22 cellular contexts compared by ENCODE assay signal in the genomic region with DNA sequence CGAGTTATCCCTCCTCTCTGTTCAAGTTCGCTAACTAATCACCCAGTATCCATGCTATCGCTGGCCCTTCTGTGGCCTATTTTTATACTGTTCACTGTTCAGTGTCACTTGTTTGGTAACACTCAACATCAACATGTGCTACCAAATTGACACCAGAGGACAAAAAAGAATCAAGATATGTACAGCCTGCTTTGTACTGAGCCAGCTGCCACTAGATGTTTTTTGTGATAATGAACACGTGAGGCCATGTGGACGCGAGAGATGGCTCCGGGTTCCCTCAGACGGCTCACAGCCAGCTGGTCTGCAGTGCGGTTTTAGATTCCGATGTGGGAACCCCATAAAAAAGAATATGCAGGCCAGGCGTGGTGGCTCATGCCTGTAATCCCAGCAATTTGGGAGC. TPM values are rescaled to one million over a fixed set of nuclear protein-coding genes. Genes with fewer than 3 reads are reported as not detected.
DNase-seq lines count a peak whose midpoint lies in the region; ATAC-seq, FAIRE-seq and TF ChIP-seq lines count a peak whose summit lies in the region.
"Had no signal": no experiment of that assay in that cellular context is flagged by ENCODE, and none has a peak within 500 bp of the region (broad histone marks: within the 10 kb centered on the region; RNA-seq: fewer than 3 reads in every experiment).

No MANE protein-coding gene starts in this region.

- no peak for TF ChIP-seq POLR2A in HepG2 (IDR thresholded peaks at IDR 0.05; ENCODE audit: insufficient read depth in 1 of 2, low read depth in 2 of 2, low read length in 2 of 2)

- ATAC-seq in HG03439 (IDR thresholded peaks at IDR 0.05; ENCODE audit: unreplicated experiment) (no peak), HepG2 (no peak)
- ATAC-seq: CD8-positive, alpha-beta T cell; esophagus mucosa; naive thymus-derived CD8-positive, alpha-beta T cell; T-helper 17 cell had no signal

- DNase-seq in GM04504 (ENCODE audit: low read depth) = peak; percentile 68
- no peak for DNase-seq in coronary artery (ENCODE audit: low spot score)
- DNase-seq in substantia nigra (lab: John Stamatoyannopoulos, UW) = no peak
- no peak for DNase-seq in GM20000 (ENCODE audit: low spot score)
- DNase-seq in RCC 7860 (ENCODE audit: low spot score) = no peak
- no peak for DNase-seq in HepG2 (ENCODE audit: low spot score)
- DNase-seq: activated gamma-delta T cell treated with Interleukin-2 at 50 U/mL for 16 hours; amniotic stem cell; CD8-positive, alpha-beta T cell; effector CD8-positive, alpha-beta T cell; naive thymus-derived CD8-positive, alpha-beta T cell; NCI-H1048; NCI-H2029 treated with DMSO at 0.1 percent for 48 hours; NCI-H446 treated with DMSO at 0.1 percent for 48 hours; SHP77; stimulated activated CD4-positive, alpha-beta T cell treated with anti-CD3 and anti-CD28 coated beads, Interleukin-2, amount 100 ng/mL, for 48 hours; T-helper 17 cell had no signal

- H3K36me3 ChIP-seq in HepG2 (replicated peaks in 1 of 2; ENCODE audit: control insufficient read depth in 1 of 2, insufficient read depth in 2 of 2, low read length in 2 of 2) = no peaks in the 10 kb centered on the region

- TF ChIP-seq CTCF in coronary artery (IDR thresholded peaks at IDR 0.05) (no peak), GM20000 (IDR thresholded peaks at IDR 0.05; ENCODE audit: extremely low read depth, missing control alignments) (no peak), HepG2 (CRISPR knock-in tag; IDR thresholded peaks at IDR 0.05) (no peak)

- H3K4me3 ChIP-seq in coronary artery = no peak overlapping the region
- H3K4me3 ChIP-seq in HepG2 (replicated peaks in 1 of 3; ENCODE audit: insufficient read depth in 1 of 3, low read depth in 2 of 3, low read length in 3 of 3) = no peak overlapping the region
- H3K4me3 ChIP-seq: skin epidermis had no signal

- no peak overlapping the region for H3K4me2 ChIP-seq in HepG2 (ENCODE audit: low read depth, low read length)

- no peaks in the 10 kb centered on the region for H3K4me1 ChIP-seq in HepG2 (ENCODE audit: insufficient read depth, low read length)

- H3K27me3 ChIP-seq in layer of hippocampus (ENCODE audit: control insufficient read depth, insufficient read depth, low read length) = no peaks in the 10 kb centered on the region
- no peaks in the 10 kb centered on the region for H3K27me3 ChIP-seq in HepG2 (ENCODE audit: control insufficient read depth in 1 of 2, insufficient read depth in 2 of 2, low read length in 2 of 2)

- H4K20me1 ChIP-seq in HepG2 (ENCODE audit: insufficient read depth, low read length) = no peaks in the 10 kb centered on the region

- intact Hi-C loops in HepG2 (cut with micrococcal nuclease; ENCODE audit: unreplicated experiment) = no loop called here

- TF ChIP-seq EP300 in HepG2 (IDR thresholded peaks at IDR 0.05; ENCODE audit: low read depth in 2 of 2, low read length in 2 of 2) (no peak), HepG2 (CRISPR knock-in tag; IDR thresholded peaks at IDR 0.05; ENCODE audit: borderline replicate concordance) (no peak)

- peak overlapping the region; percentile 0 to 41 for H3K27ac ChIP-seq in coronary artery
- H3K27ac ChIP-seq in layer of hippocampus (ENCODE audit: low read depth, low read length) = peak overlapping the region; percentile 1
- peak overlapping the region; percentile 43 for H3K27ac ChIP-seq in substantia nigra (ENCODE audit: low read depth, low read length, poor library complexity, severe bottlenecking)
- no peak overlapping the region for H3K27ac ChIP-seq in HepG2 (ENCODE audit: extremely low read length, insufficient read depth, low read length)
- H3K27ac ChIP-seq: VCaP had no signal

- H3K9ac ChIP-seq in HepG2 (ENCODE audit: insufficient read depth, low read depth, low read length) = no peak overlapping the region

- CTCF ChIA-PET in HepG2 (lab: Yijun Ruan, JAX; ENCODE audit: low intra/inter-chr PET ratio, low total read pairs) = no interaction called here

- no peak for FAIRE-seq in RCC 7860 (lab: Jason Lieb, UNC)
- FAIRE-seq in HepG2 (lab: Jason Lieb, UNC) = no peak

- TF ChIP-seq RAD21 in HepG2 (CRISPR knock-in tag; IDR thresholded peaks at IDR 0.05) = no peak

- POLR2A ChIA-PET in HepG2 (lab: Yijun Ruan, JAX) = no interaction called here

- no TSS peak for BruUV-seq in HepG2 (replicated peaks; lab: Mats Ljungman, UMichigan)

- WGBS in HepG2 (ENCODE audit: low lambda C conversion rate) = 76% methylated on average over 11 of the region's 11 CpGs

- H3K9me3 ChIP-seq in HepG2 (ENCODE audit: low read length) = no peaks in the 10 kb centered on the region

- in situ Hi-C loops in HepG2 (cut with HindIII; ENCODE audit: extremely low pct_ligation_motif_present, low pct_unique_long_range_greater_than_20kb) = no loop called here

- H2AFZ ChIP-seq in HepG2 (ENCODE audit: low read length) = no peak overlapping the region

- H3K79me2 ChIP-seq in HepG2 (ENCODE audit: insufficient read depth, low read length) = no peaks in the 10 kb centered on the region

TF ChIP-seq in HepG2, 621 proteins besides CTCF, POLR2A, EP300 and RAD21 (continues in another document):
- no peak for TF ChIP-seq PAWR (CRISPR knock-in tag; IDR thresholded peaks at IDR 0.05; ENCODE audit: borderline replicate concordance)
- TF ChIP-seq NR3C1 (CRISPR knock-in tag; IDR thresholded peaks at IDR 0.05) = no peak

RNA-seq across cellular contexts. Expression of a gene that starts 21.2 kb away (rescaled TPM):
- not detected in 2 replicates for total RNA-seq in HepG2 (2016; rRNA removed; fragmentation: Illumina TruSeq; extraction: Trizol)
- total RNA-seq in HepG2 (2016; cell fraction: cytosol; rRNA removed; fragmentation: Illumina TruSeq; extraction: Trizol; ENCODE audit: low read depth) = not detected in 2 replicates
- not detected in 2 replicates for total RNA-seq in HepG2 (2016; cell fraction: insoluble cytoplasmic fraction; rRNA removed; fragmentation: Illumina TruSeq; extraction: Trizol)
- total RNA-seq in HepG2 (2016; cell fraction: membrane; rRNA removed; fragmentation: Illumina TruSeq; extraction: Trizol) = not detected in 2 replicates
- total RNA-seq in HepG2 (2016; cell fraction: nucleus; rRNA removed; fragmentation: Illumina TruSeq; extraction: Trizol) = not detected in 2 replicates
- 0.08 and 0.40 TPM in 2 replicates for polyA plus RNA-seq in HepG2 (2011; rRNA removed)
- 0.10 and 0.36 TPM in 2 replicates for polyA plus RNA-seq in HepG2 (2011; cell fraction: cytosol; rRNA removed)
- polyA plus RNA-seq in HepG2 (2011; cell fraction: nucleus; rRNA removed) = 0.10 TPM in 1 of 2 replicates, not detected in the other
- polyA plus RNA-seq in HepG2 (2012) = 0.13 TPM in 1 of 2 replicates, not detected in the other
- polyA plus RNA-seq in HepG2 (2016; cell fraction: cytosol; fragmentation: Illumina TruSeq; extraction: Trizol; ENCODE audit: low read depth) = not detected in 2 replicates
- not detected in 2 replicates for polyA plus RNA-seq in HepG2 (2016; cell fraction: insoluble cytoplasmic fraction; fragmentation: Illumina TruSeq; extraction: Trizol; ENCODE audit: low read depth)
- polyA plus RNA-seq in HepG2 (2016; cell fraction: membrane; fragmentation: Illumina TruSeq; extraction: Trizol; ENCODE audit: low read depth) = not detected in 2 replicates
- not detected in 2 replicates for polyA plus RNA-seq in HepG2 (2016; cell fraction: nucleus; fragmentation: Illumina TruSeq; extraction: Trizol; ENCODE audit: insufficient read depth, low read depth)
- 31.2 TPM in 1 of 2 replicates, not detected in the other for polyA minus RNA-seq in HepG2 (2011; rRNA and poly(A)+ RNA removed; ENCODE audit: low replicate concordance)
- not detected in 2 replicates for polyA minus RNA-seq in HepG2 (2011; cell fraction: cytosol; rRNA and poly(A)+ RNA removed)
- polyA minus RNA-seq in HepG2 (2011; cell fraction: nucleus; rRNA and poly(A)+ RNA removed) = not detected in 2 replicates
- total RNA-seq: CD8-positive, alpha-beta T cell; naive thymus-derived CD8-positive, alpha-beta T cell had no signal
- polyA plus RNA-seq: naive thymus-derived CD8-positive, alpha-beta T cell had no signal

RNA-seq across cellular contexts. Expression of a gene that starts 46.5 kb away (rescaled TPM):
- 0.09 and 0.24 TPM in 2 replicates for total RNA-seq in HepG2 (2016; rRNA removed; fragmentation: Illumina TruSeq; extraction: Trizol)
- total RNA-seq in HepG2 (2016; cell fraction: cytosol; rRNA removed; fragmentation: Illumina TruSeq; extraction: Trizol; ENCODE audit: low read depth) = not detected in 2 replicates
- total RNA-seq in HepG2 (2016; cell fraction: insoluble cytoplasmic fraction; rRNA removed; fragmentation: Illumina TruSeq; extraction: Trizol) = 0.17 and 0.24 TPM in 2 replicates
- 0.21 and 0.25 TPM in 2 replicates for total RNA-seq in HepG2 (2016; cell fraction: membrane; rRNA removed; fragmentation: Illumina TruSeq; extraction: Trizol)
- total RNA-seq in HepG2 (2016; cell fraction: nucleus; rRNA removed; fragmentation: Illumina TruSeq; extraction: Trizol) = not detected in 2 replicates
- polyA plus RNA-seq in HepG2 (2011; rRNA removed) = 0.18 and 0.42 TPM in 2 replicates
- 0.13 and 0.26 TPM in 2 replicates for polyA plus RNA-seq in HepG2 (2011; cell fraction: cytosol; rRNA removed)
- polyA plus RNA-seq in HepG2 (2011; cell fraction: nucleus; rRNA removed) = 0.05 TPM in 1 of 2 replicates, not detected in the other
- polyA plus RNA-seq in HepG2 (2012) = 0.20 TPM in 1 of 2 replicates, not detected in the other
- 0.09 and 0.12 TPM in 2 replicates for polyA plus RNA-seq in HepG2 (2016; cell fraction: cytosol; fragmentation: Illumina TruSeq; extraction: Trizol; ENCODE audit: low read depth)
- polyA plus RNA-seq in HepG2 (2016; cell fraction: insoluble cytoplasmic fraction; fragmentation: Illumina TruSeq; extraction: Trizol; ENCODE audit: low read depth) = not detected in 2 replicates
- polyA plus RNA-seq in HepG2 (2016; cell fraction: membrane; fragmentation: Illumina TruSeq; extraction: Trizol; ENCODE audit: low read depth) = 0.28 and 0.46 TPM in 2 replicates
- polyA plus RNA-seq in HepG2 (2016; cell fraction: nucleus; fragmentation: Illumina TruSeq; extraction: Trizol; ENCODE audit: insufficient read depth, low read depth) = not detected in 2 replicates
- polyA minus RNA-seq in HepG2 (2011; rRNA and poly(A)+ RNA removed; ENCODE audit: low replicate concordance) = 0.04 and 22.5 TPM in 2 replicates
- polyA minus RNA-seq in HepG2 (2011; cell fraction: cytosol; rRNA and poly(A)+ RNA removed) = 0.18 TPM in 1 of 2 replicates, not detected in the other
- not detected in 2 replicates for polyA minus RNA-seq in HepG2 (2011; cell fraction: nucleus; rRNA and poly(A)+ RNA removed)
- total RNA-seq: CD8-positive, alpha-beta T cell; naive thymus-derived CD8-positive, alpha-beta T cell had no signal
- polyA plus RNA-seq: naive thymus-derived CD8-positive, alpha-beta T cell had no signal
